1 cellular context compared by ENCODE assay signal in genomic region chr19:16572332-16573211, GRCh38.
TF ChIP-seq lines count a peak whose summit lies in the region.

TSS of gene SLC35E1 (minus strand) at chr19:16572415. CDS start at chr19:16572364, 51 bp downstream.

TF ChIP-seq in HepG2, 621 proteins besides CTCF, POLR2A, EP300 and RAD21 (continued from another document and continues in another):
- TF ChIP-seq KIAA2018 (CRISPR knock-in tag; IDR thresholded peaks at IDR 0.05; ENCODE audit: borderline replicate concordance): no peak
- no peak for TF ChIP-seq CCAR2 (optimal IDR thresholded peaks at IDR 0.05; ENCODE audit: low read depth, low read length)
- TF ChIP-seq ZNF572 (CRISPR knock-in tag; IDR thresholded peaks at IDR 0.05): no peak
- TF ChIP-seq ZBTB7B (CRISPR knock-in tag; IDR thresholded peaks at IDR 0.05): no peak; the same call in 1 of the 2 replicates
- peak; percentile 85; the same call in 1 of the 2 replicates for TF ChIP-seq NFATC3 (CRISPR knock-in tag; IDR thresholded peaks at IDR 0.05)
- peak; percentile 50; the same call in 1 of the 2 replicates for TF ChIP-seq ZBTB43 (CRISPR knock-in tag; conservative IDR thresholded peaks at IDR 0.05)
- TF ChIP-seq SAP130 (CRISPR knock-in tag; IDR thresholded peaks at IDR 0.05; ENCODE audit: low read depth): peak; percentile 94
- TF ChIP-seq HES4 (CRISPR knock-in tag; IDR thresholded peaks at IDR 0.05; ENCODE audit: borderline replicate concordance): 0 out of 2 replicates have a peak, but pooled peaks have one; percentile 38
- no peak for TF ChIP-seq NONO (IDR thresholded peaks at IDR 0.05)
- TF ChIP-seq NONO (CRISPR knock-in tag; conservative IDR thresholded peaks at IDR 0.05): peak; percentile 78
- TF ChIP-seq ZNF382 (CRISPR knock-in tag; IDR thresholded peaks at IDR 0.05; ENCODE audit: borderline replicate concordance): no peak
- peak; percentile 68; the same call in 1 of the 2 replicates for TF ChIP-seq SALL2 (CRISPR knock-in tag; IDR thresholded peaks at IDR 0.05)
- no peak for TF ChIP-seq SYNCRIP (IDR thresholded peaks at IDR 0.05; ENCODE audit: insufficient read depth, low read depth, low read length)
- peak; percentile 64; the same call in 1 of the 2 replicates for TF ChIP-seq KDM5A (IDR thresholded peaks at IDR 0.05; ENCODE audit: borderline replicate concordance, low read length)
- peak; percentile 84; the same call in 1 of the 2 replicates for TF ChIP-seq TFAP4 (IDR thresholded peaks at IDR 0.05; ENCODE audit: borderline replicate concordance, low read depth)
- TF ChIP-seq ZNF205 (CRISPR knock-in tag; IDR thresholded peaks at IDR 0.05): peak; percentile 54; the same call in 1 of the 2 replicates
- TF ChIP-seq JARID2 (CRISPR knock-in tag; IDR thresholded peaks at IDR 0.05; ENCODE audit: insufficient replicate concordance): no peak
- TF ChIP-seq RERE (CRISPR knock-in tag; IDR thresholded peaks at IDR 0.05; ENCODE audit: low read depth): no peak
- peak; percentile 38 for TF ChIP-seq ZNF616 (CRISPR knock-in tag; IDR thresholded peaks at IDR 0.05; ENCODE audit: low read depth)
- 0 out of 2 replicates have a peak, but pooled peaks have one; percentile 50 for TF ChIP-seq ZMAT3 (CRISPR knock-in tag; conservative IDR thresholded peaks at IDR 0.05)
- TF ChIP-seq PBX2 (CRISPR knock-in tag; IDR thresholded peaks at IDR 0.05): no peak
- peak; percentile 53; the same call in 1 of the 2 replicates for TF ChIP-seq CSRNP1 (CRISPR knock-in tag; IDR thresholded peaks at IDR 0.05)
- TF ChIP-seq SUZ12 (IDR thresholded peaks at IDR 0.05; ENCODE audit: low read depth, low read length): no peak
- TF ChIP-seq ZFAT (CRISPR knock-in tag; conservative IDR thresholded peaks at IDR 0.05): no peak
- no peak for TF ChIP-seq GZF1 (CRISPR knock-in tag; IDR thresholded peaks at IDR 0.05)
- 0 out of 2 replicates have a peak, but pooled peaks have one; percentile 12 for TF ChIP-seq CHD2 (IDR thresholded peaks at IDR 0.05; ENCODE audit: low read depth, low read length)
- TF ChIP-seq ZNF704 (CRISPR knock-in tag; IDR thresholded peaks at IDR 0.05; ENCODE audit: borderline replicate concordance): no peak; the same call in 1 of the 2 replicates
- TF ChIP-seq ZSCAN30 (CRISPR knock-in tag; IDR thresholded peaks at IDR 0.05): no peak
- TF ChIP-seq ZNF550 (CRISPR knock-in tag; IDR thresholded peaks at IDR 0.05; ENCODE audit: borderline replicate concordance): no peak
- 0 out of 2 replicates have a peak, but pooled peaks have one; percentile 49 for TF ChIP-seq IRF1 (CRISPR knock-in tag; IDR thresholded peaks at IDR 0.05; ENCODE audit: low read depth)
- no peak for TF ChIP-seq TBL1XR1 (IDR thresholded peaks at IDR 0.05; ENCODE audit: borderline replicate concordance, low read length, partially characterized antibody)
- no peak for TF ChIP-seq ZBTB37 (CRISPR knock-in tag; IDR thresholded peaks at IDR 0.05)
- TF ChIP-seq FOXM1 (CRISPR knock-in tag; IDR thresholded peaks at IDR 0.05): no peak
- peak; percentile 68; the same call in 1 of the 2 replicates for TF ChIP-seq DRAP1 (CRISPR knock-in tag; IDR thresholded peaks at IDR 0.05)
